In genomic region chr22:19169947-19170318, GRCh38 we compare ENCODE assay signal across 1 cellular context.
TF ChIP-seq lines count a peak whose summit lies in the region.

No MANE protein-coding gene starts in this region.

TF ChIP-seq in HCT116, 20 proteins besides CTCF, POLR2A, EP300 and RAD21:
- TF ChIP-seq ZFX (IDR thresholded peaks at IDR 0.05), result no peak
- no peak for TF ChIP-seq POLR2AphosphoS5 (IDR thresholded peaks at IDR 0.05; ENCODE audit: low read depth, low read length)
- TF ChIP-seq CBX3 (IDR thresholded peaks at IDR 0.05; ENCODE audit: low read depth), result no peak
- TF ChIP-seq EZH2 (IDR thresholded peaks at IDR 0.05), result no peak
- TF ChIP-seq REST (IDR thresholded peaks at IDR 0.05; ENCODE audit: low read depth), result no peak
- no peak for TF ChIP-seq SP1 (IDR thresholded peaks at IDR 0.05; ENCODE audit: low read depth)
- TF ChIP-seq MAX (IDR thresholded peaks at IDR 0.05), result no peak
- TF ChIP-seq SRF (IDR thresholded peaks at IDR 0.05; ENCODE audit: low read depth), result no peak
- TF ChIP-seq YY1 (IDR thresholded peaks at IDR 0.05; ENCODE audit: extremely low read depth, insufficient replicate concordance, low read depth, low read length), result no peak
- TF ChIP-seq EGR1 (IDR thresholded peaks at IDR 0.05; ENCODE audit: low read depth), result no peak
- TF ChIP-seq ZBTB33 (IDR thresholded peaks at IDR 0.05; ENCODE audit: extremely low read depth, insufficient replicate concordance, low read length), result no peak
- no peak for TF ChIP-seq ATF3 (IDR thresholded peaks at IDR 0.05)
- TF ChIP-seq FOSL1 (IDR thresholded peaks at IDR 0.05; ENCODE audit: low read depth), result no peak
- TF ChIP-seq JUND (IDR thresholded peaks at IDR 0.05), result no peak
- no peak for TF ChIP-seq ZNF274 (IDR thresholded peaks at IDR 0.05; ENCODE audit: low read depth, low read length)
- TF ChIP-seq CEBPB (IDR thresholded peaks at IDR 0.05; ENCODE audit: low read depth), result no peak
